Comparison of ENCODE assay signal across 1 cellular context in the genomic region with DNA sequence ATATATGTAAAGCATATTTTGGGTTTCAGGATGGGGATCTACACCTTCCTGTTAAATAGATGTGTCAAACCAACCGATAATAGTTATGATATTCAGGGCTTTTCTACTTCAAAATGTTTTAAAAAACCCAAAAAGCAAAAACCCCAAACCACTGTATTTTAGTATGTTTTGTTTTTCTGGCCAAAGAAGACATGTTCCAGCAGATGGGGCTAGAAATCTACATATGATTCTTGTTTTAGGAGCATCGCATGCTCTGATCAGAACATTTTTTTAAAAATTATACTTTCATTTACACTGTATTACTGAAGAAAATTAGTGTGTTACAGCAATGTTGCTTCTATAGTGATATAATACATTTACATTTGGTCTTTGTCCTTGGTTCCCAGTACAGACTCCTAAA.
TF ChIP-seq lines count a peak whose summit lies in the region.

No MANE protein-coding gene starts in this region.

TF ChIP-seq in H1, 55 proteins besides CTCF, POLR2A, EP300 and RAD21:
- no peak for TF ChIP-seq BACH1 (IDR thresholded peaks at IDR 0.05; ENCODE audit: low read length)
- no peak for TF ChIP-seq POLR2AphosphoS5 (IDR thresholded peaks at IDR 0.05; ENCODE audit: low read depth, low read length)
- TF ChIP-seq BRCA1 (IDR thresholded peaks at IDR 0.05; ENCODE audit: low read depth, low read length) = no peak
- TF ChIP-seq, protein P1, sequence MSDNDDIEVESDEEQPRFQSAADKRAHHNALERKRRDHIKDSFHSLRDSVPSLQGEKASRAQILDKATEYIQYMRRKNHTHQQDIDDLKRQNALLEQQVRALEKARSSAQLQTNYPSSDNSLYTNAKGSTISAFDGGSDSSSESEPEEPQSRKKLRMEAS (IDR thresholded peaks at IDR 0.05) = no peak
